In genomic region chr17:32265896-32266388, GRCh38 we compare ENCODE assay signal across 1 cellular context.
TF ChIP-seq lines count a peak whose summit lies in the region.

No MANE protein-coding gene starts in this region.

TF ChIP-seq in SK-N-SH treated with all-trans-retinoic acid at 6 μM for 48 hours, 23 proteins besides CTCF, POLR2A, EP300 and RAD21 (continued from another document):
- TF ChIP-seq POU6F1 (CRISPR knock-in tag; IDR thresholded peaks at IDR 0.05; ENCODE audit: borderline replicate concordance, low read depth) (no peak), CSRNP3 (CRISPR knock-in tag; IDR thresholded peaks at IDR 0.05) (no peak), GLIS3 (CRISPR knock-in tag; IDR thresholded peaks at IDR 0.05) (no peak), TSHZ2 (CRISPR knock-in tag; IDR thresholded peaks at IDR 0.05) (no peak), CSDC2 (CRISPR knock-in tag; IDR thresholded peaks at IDR 0.05) (no peak)
TF ChIP-seq in SK-N-SH treated with all-trans-retinoic acid at 6 μM for 48 hours: peak in this region for 0.
